8 cellular contexts compared by ENCODE assay signal in genomic region chrX:47218920-47219815, GRCh38. TPM values are rescaled to one million over a fixed set of nuclear protein-coding genes. Genes with fewer than 3 reads are reported as not detected.
DNase-seq lines count a peak whose midpoint lies in the region; ATAC-seq, FAIRE-seq and TF ChIP-seq lines count a peak whose summit lies in the region.

No MANE protein-coding gene starts in this region.

- CTCF ChIA-PET in activated CD8-positive, alpha-beta T cell treated with anti-CD3 and anti-CD28 coated beads, Interleukin-2, amount 10 ng/mL, durations not matched to agents 7 days and 5 days (lab: Charles Lee) = no interaction called here
- CTCF ChIA-PET in endothelial cell of umbilical vein (lab: Charles Lee) = interaction anchor here (0.9 to 1.1 kb wide), 3 partner anchors 102 to 304 kb away, joined by 3 read pairs; no protein-coding TSS in a partner anchor

- no peaks in the 10 kb centered on the region for H3K27me3 ChIP-seq in endothelial cell of umbilical vein (ENCODE audit: control insufficient read depth in 2 of 2, insufficient read depth in 2 of 2, low read length in 2 of 2)

- peaks cover 8 to 30% of the 10 kb centered on the region in 2 experiments for H3K36me3 ChIP-seq in endothelial cell of umbilical vein (ENCODE audit: control insufficient read depth in 2 of 2, extremely low read depth in 1 of 2, insufficient read depth in 2 of 2, low read length in 2 of 2)

- dilution Hi-C loops in endothelial cell of umbilical vein (cut with MboI; ENCODE audit: extremely low pct_ligation_motif_present, low sequenced_read_pairs) = no loop called here

- H2AFZ ChIP-seq in endothelial cell of umbilical vein (ENCODE audit: low read depth, low read length) = peak overlapping the region; percentile 17

- no peaks in the 10 kb centered on the region for H3K9me1 ChIP-seq in endothelial cell of umbilical vein (replicated peaks; ENCODE audit: control insufficient read depth, extremely low read depth, insufficient read depth, low read length)

- no TSS peak for BruUV-seq in endothelial cell of umbilical vein (replicated peaks; lab: Mats Ljungman, UMichigan)

- TF ChIP-seq CTCF in endothelial cell of umbilical vein (IDR thresholded peaks at IDR 0.05; ENCODE audit: extremely low read depth in 1 of 2, insufficient read depth in 1 of 2, low read depth in 1 of 2, low read length in 2 of 2) (no peak), D721Med (IDR thresholded peaks at IDR 0.05; ENCODE audit: insufficient read depth, missing control alignments) (no peak)

- H3K4me2 ChIP-seq in endothelial cell of umbilical vein (ENCODE audit: insufficient read depth, low read length) = peak overlapping the region; percentile 49

- H3K27me3 Mint-ChIP-seq in activated CD8-positive, alpha-beta T cell treated with anti-CD3 and anti-CD28 coated beads, Interleukin-2, amount 10 ng/mL, durations not matched to agents 7 days and 5 days (ENCODE audit: low read depth) = no peaks in the 10 kb centered on the region
- no peaks in the 10 kb centered on the region for H3K27me3 Mint-ChIP-seq in naive B cell

- H3K4me3 Mint-ChIP-seq in activated CD8-positive, alpha-beta T cell treated with anti-CD3 and anti-CD28 coated beads, Interleukin-2, amount 10 ng/mL, durations not matched to agents 7 days and 5 days = peak overlapping the region; percentile 90
- peak overlapping the region; percentile 91 to 98 (median 95) for H3K4me3 Mint-ChIP-seq in naive B cell

- H3K79me2 ChIP-seq in endothelial cell of umbilical vein (ENCODE audit: control insufficient read depth, insufficient read depth, low read length) = peaks cover 42% of the 10 kb centered on the region

- H4K20me1 ChIP-seq in endothelial cell of umbilical vein (replicated peaks; ENCODE audit: control insufficient read depth, extremely low read depth, insufficient read depth, low read length) = no peaks in the 10 kb centered on the region

- no peaks in the 10 kb centered on the region for H3K9me3 Mint-ChIP-seq in activated CD8-positive, alpha-beta T cell treated with anti-CD3 and anti-CD28 coated beads, Interleukin-2, amount 10 ng/mL, durations not matched to agents 7 days and 5 days (ENCODE audit: insufficient read depth)
- no peaks in the 10 kb centered on the region for H3K9me3 Mint-ChIP-seq in naive B cell

- peak overlapping the region; percentile 91 for H3K27ac ChIP-seq in endothelial cell of umbilical vein (ENCODE audit: insufficient read depth, low read depth, low read length)
- peak overlapping the region; percentile 6 for H3K27ac ChIP-seq in temporal lobe (ENCODE audit: low read depth, low read length)

- peak overlapping the region; percentile 43 to 80 (median 73) for H3K4me3 ChIP-seq in endothelial cell of umbilical vein (replicated peaks in 1 of 3; ENCODE audit: insufficient read depth in 1 of 3, low read depth in 1 of 3, low read length in 3 of 3)

- peaks cover 39% of the 10 kb centered on the region for H3K4me1 Mint-ChIP-seq in activated CD8-positive, alpha-beta T cell treated with anti-CD3 and anti-CD28 coated beads, Interleukin-2, amount 10 ng/mL, durations not matched to agents 7 days and 5 days (ENCODE audit: low read depth)
- peaks cover 43 to 53% (median 49%) of the 10 kb centered on the region in 3 donors for H3K4me1 Mint-ChIP-seq in naive B cell

- no peak for TF ChIP-seq POLR2A in endothelial cell of umbilical vein (IDR thresholded peaks at IDR 0.05; ENCODE audit: low read depth, low read length)

- peak overlapping the region; percentile 91 for H3K27ac Mint-ChIP-seq in activated CD8-positive, alpha-beta T cell treated with anti-CD3 and anti-CD28 coated beads, Interleukin-2, amount 10 ng/mL, durations not matched to agents 7 days and 5 days
- peak overlapping the region; percentile 84 to 98 (median 93) for H3K27ac Mint-ChIP-seq in naive B cell

- POLR2A ChIA-PET in activated CD8-positive, alpha-beta T cell treated with anti-CD3 and anti-CD28 coated beads, Interleukin-2, amount 10 ng/mL, durations not matched to agents 7 days and 5 days (lab: Charles Lee) = interaction anchor here (1.0 to 4.4 kb wide), 6 partner anchors 9 to 337 kb away, joined by 3 to 42 read pairs (median 4); partner anchors contain the start of genes NDUFB11, RBM10 and USP11
- POLR2A ChIA-PET in endothelial cell of umbilical vein (lab: Charles Lee) = interaction anchor here (1.9 kb wide), 1 partner anchor 14 kb away, joined by 10 read pairs; the partner anchor contains the start of gene USP11

- H3K36me3 Mint-ChIP-seq in activated CD8-positive, alpha-beta T cell treated with anti-CD3 and anti-CD28 coated beads, Interleukin-2, amount 10 ng/mL, durations not matched to agents 7 days and 5 days (ENCODE audit: low read depth) = peaks cover 50% of the 10 kb centered on the region
- H3K36me3 Mint-ChIP-seq in naive B cell = peaks cover 0 to 30% of the 10 kb centered on the region in 2 donors

- FAIRE-seq in endothelial cell of umbilical vein (lab: Jason Lieb, UNC) (peak; percentile 43), D721Med (lab: Jason Lieb, UNC) (no peak)

- no peak for ATAC-seq in activated CD8-positive, alpha-beta T cell treated with anti-CD3 and anti-CD28 coated beads, Interleukin-2, amount 10 ng/mL, durations not matched to agents 7 days and 5 days
- ATAC-seq in naive B cell (ENCODE audit: low read depth in 2 of 2) = no peak

- no peaks in the 10 kb centered on the region for H3K9me3 ChIP-seq in endothelial cell of umbilical vein (replicated peaks; ENCODE audit: control insufficient read depth, insufficient read depth, low read length)

- peaks cover 13% of the 10 kb centered on the region for H3K4me1 ChIP-seq in endothelial cell of umbilical vein (ENCODE audit: control insufficient read depth, extremely low read depth, insufficient read depth, low read length)

- peak; percentile 45 for DNase-seq in COLO668 (lab: John Stamatoyannopoulos, UW; ENCODE audit: unreplicated experiment)
- DNase-seq in HuH-7 (ENCODE audit: low spot score) = peak; percentile 33
- DNase-seq in activated CD8-positive, alpha-beta T cell treated with anti-CD3 and anti-CD28 coated beads, Interleukin-2, amount 10 ng/mL, durations not matched to agents 7 days and 5 days = peak; percentile 51
- peak; percentile 5 for DNase-seq in endothelial cell of umbilical vein (ENCODE audit: low read depth, low spot score)
- peak; percentile 50 for DNase-seq in naive B cell
- DNase-seq in COR-L47 (lab: John Stamatoyannopoulos, UW) = no peak
- DNase-seq in D721Med (ENCODE audit: insufficient read length, low spot score) = no peak

- peak overlapping the region; percentile 97 for H3K9ac ChIP-seq in endothelial cell of umbilical vein (replicated peaks; ENCODE audit: extremely low read depth, insufficient read depth, low read length)

- intact Hi-C loops in endothelial cell of umbilical vein (cut with micrococcal nuclease) = loop anchor here (1.0 to 5.0 kb wide), 6 partner anchors 14 to 303 kb away; partner anchors contain the start of genes USP11 and ZNF41

TF ChIP-seq in endothelial cell of umbilical vein, 7 proteins besides CTCF, POLR2A, EP300 and RAD21 (continues in another document):
- TF ChIP-seq FOS (IDR thresholded peaks at IDR 0.05; ENCODE audit: borderline replicate concordance, insufficient read depth, low read length) (no peak), GATA2 (IDR thresholded peaks at IDR 0.05; ENCODE audit: insufficient read depth, insufficient read length, low read depth, low read length) (no peak), JUN (IDR thresholded peaks at IDR 0.05; ENCODE audit: borderline replicate concordance, insufficient read depth, insufficient read length, low read depth) (no peak), POLR2AphosphoS5 (IDR thresholded peaks at IDR 0.05; ENCODE audit: insufficient read depth, low read depth, low read length) (no peak)

RNA-seq across cellular contexts. Expression of gene CDK16, which starts 0.7 kb away (rescaled TPM):
- 10 to 100 TPM; 64.3 to 74.7 TPM for total RNA-seq in activated CD8-positive, alpha-beta T cell treated with anti-CD3 and anti-CD28 coated beads, Interleukin-2, amount 10 ng/mL, durations not matched to agents 7 days and 5 days
- total RNA-seq in endothelial cell of umbilical vein (99.2 and 99.9 TPM in 2 replicates), temporal lobe (65.6 TPM)
- polyA plus RNA-seq in endothelial cell of umbilical vein (149 and 182 TPM in 2 replicates), naive B cell (ENCODE audit: low read depth in 6 of 6) (10 to 100 TPM in 1 of 6 donors, 1 to 10 TPM in 5; 3.9 to 19.9 (median 7.2) TPM)
- polyA plus RNA-seq in endothelial cell of umbilical vein (2011; cell fraction: cytosol; rRNA removed) = 128 and 143 TPM in 2 replicates
- polyA plus RNA-seq in endothelial cell of umbilical vein (2011; cell fraction: nucleus; rRNA removed) = 239 and 246 TPM in 2 replicates
- 91.7 and 92.9 TPM in 2 replicates for polyA plus RNA-seq in endothelial cell of umbilical vein (2012)
- polyA minus RNA-seq in endothelial cell of umbilical vein = 130 and 154 TPM in 2 replicates
- polyA minus RNA-seq in endothelial cell of umbilical vein (2011; cell fraction: cytosol; rRNA and poly(A)+ RNA removed) = 229 TPM
- polyA minus RNA-seq in endothelial cell of umbilical vein (2011; cell fraction: nucleus; rRNA and poly(A)+ RNA removed) = 47.6 and 54.2 TPM in 2 replicates

RNA-seq across cellular contexts. Expression of gene USP11, which starts 13.6 kb away (rescaled TPM):
- total RNA-seq in activated CD8-positive, alpha-beta T cell treated with anti-CD3 and anti-CD28 coated beads, Interleukin-2, amount 10 ng/mL, durations not matched to agents 7 days and 5 days = 10 to 100 TPM; 55.3 to 60.9 TPM
- 34.7 and 36.4 TPM in 2 replicates for total RNA-seq in endothelial cell of umbilical vein
- 20.7 and 24.0 TPM in 2 replicates for polyA plus RNA-seq in endothelial cell of umbilical vein
- polyA plus RNA-seq in endothelial cell of umbilical vein (2011; cell fraction: cytosol; rRNA removed) = 13.9 and 15.0 TPM in 2 replicates
- 75.1 and 84.3 TPM in 2 replicates for polyA plus RNA-seq in endothelial cell of umbilical vein (2011; cell fraction: nucleus; rRNA removed)
- polyA plus RNA-seq in endothelial cell of umbilical vein (2012) = 36.6 and 41.4 TPM in 2 replicates
- polyA minus RNA-seq in endothelial cell of umbilical vein = 55.1 and 65.1 TPM in 2 replicates
- 58.6 TPM for polyA minus RNA-seq in endothelial cell of umbilical vein (2011; cell fraction: cytosol; rRNA and poly(A)+ RNA removed)
- 34.4 and 43.3 TPM in 2 replicates for polyA minus RNA-seq in endothelial cell of umbilical vein (2011; cell fraction: nucleus; rRNA and poly(A)+ RNA removed)
- 100 to 1,000 TPM in 3 of 6 donors, 10 to 100 TPM in 3; 88.3 to 145 (median 98.7) TPM for polyA plus RNA-seq in naive B cell (ENCODE audit: low read depth in 6 of 6)
- 176 TPM for total RNA-seq in temporal lobe

RNA-seq across cellular contexts. Expression of gene UBA1, which starts 25.5 kb away (rescaled TPM):
- total RNA-seq in activated CD8-positive, alpha-beta T cell treated with anti-CD3 and anti-CD28 coated beads, Interleukin-2, amount 10 ng/mL, durations not matched to agents 7 days and 5 days = 100 to 1,000 TPM; 186 to 189 TPM
- total RNA-seq in endothelial cell of umbilical vein (236 and 237 TPM in 2 replicates), temporal lobe (149 TPM)
- polyA plus RNA-seq in endothelial cell of umbilical vein (297 and 332 TPM in 2 replicates), naive B cell (ENCODE audit: low read depth in 6 of 6) (100 to 1,000 TPM; 151 to 190 (median 174) TPM)
- 210 and 248 TPM in 2 replicates for polyA plus RNA-seq in endothelial cell of umbilical vein (2011; cell fraction: cytosol; rRNA removed)
- 286 and 313 TPM in 2 replicates for polyA plus RNA-seq in endothelial cell of umbilical vein (2011; cell fraction: nucleus; rRNA removed)
- 238 and 242 TPM in 2 replicates for polyA plus RNA-seq in endothelial cell of umbilical vein (2012)
- polyA minus RNA-seq in endothelial cell of umbilical vein = 304 and 332 TPM in 2 replicates
- 209 TPM for polyA minus RNA-seq in endothelial cell of umbilical vein (2011; cell fraction: cytosol; rRNA and poly(A)+ RNA removed)
- polyA minus RNA-seq in endothelial cell of umbilical vein (2011; cell fraction: nucleus; rRNA and poly(A)+ RNA removed) = 90.1 and 104 TPM in 2 replicates

Comparison
In these comparisons a context has a peak if more than half of its experiments do, and no peak if none do; other contexts are left out.
1. DNase-seq: peak in COLO668 (single experiment), HuH-7 (single experiment), activated CD8-positive, alpha-beta T cell treated with anti-CD3 and anti-CD28 coated beads, Interleukin-2, amount 10 ng/mL, durations not matched to agents 7 days and 5 days (single experiment), endothelial cell of umbilical vein (single experiment) and naive B cell (single experiment); none in COR-L47 (single experiment) and D721Med (single experiment).